Comparison of ENCODE assay signal across 8 cellular contexts in the genomic region with DNA sequence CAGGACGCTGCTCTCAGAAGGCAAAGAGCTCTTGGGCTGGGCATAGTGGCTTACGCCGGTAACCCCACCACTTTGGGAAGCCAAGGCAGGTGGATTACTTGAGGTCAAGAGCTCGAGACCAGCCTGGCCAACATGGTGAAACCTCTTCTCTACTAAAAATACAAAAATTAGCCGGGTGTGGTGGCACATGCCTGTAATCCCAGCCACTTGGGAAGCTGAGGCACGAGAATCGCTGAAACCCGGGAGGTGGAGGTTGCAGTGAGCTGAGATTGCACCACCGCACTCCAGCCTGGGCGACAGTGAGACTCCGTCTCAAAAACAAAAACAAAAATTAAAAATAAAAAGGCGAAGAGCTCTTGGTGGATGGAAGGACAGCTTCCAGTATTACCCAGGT. TPM values are rescaled to one million over a fixed set of nuclear protein-coding genes. Genes with fewer than 3 reads are reported as not detected.
DNase-seq lines count a peak whose midpoint lies in the region; ATAC-seq and TF ChIP-seq lines count a peak whose summit lies in the region.
"Not testable (repeated sequence)": the region's sequence is repeated elsewhere in the genome, so short reads cannot be mapped to it uniquely, and the experiment has no call there.

No MANE protein-coding gene starts in this region.

- H3K9me3 Mint-ChIP-seq in endodermal cell = not testable (repeated sequence)

- H3K18ac ChIP-seq in neuronal stem cell (ENCODE audit: low read length) = peak overlapping the region; percentile 94

- H4K91ac ChIP-seq in neuronal stem cell (ENCODE audit: low read depth, low read length, poor library complexity) = not testable (repeated sequence)

- peak overlapping the region; percentile 53 for H2AK5ac ChIP-seq in neuronal stem cell (ENCODE audit: low read depth, low read length)

- not testable (repeated sequence) for H3K36me3 ChIP-seq in BJ (ENCODE audit: control insufficient read depth, insufficient read depth, low read length); HUES48 (ENCODE audit: control insufficient read depth, insufficient read depth, low read length); adipocyte (ENCODE audit: control insufficient read depth, insufficient read depth, low read length, severe bottlenecking); endodermal cell (ENCODE audit: control insufficient read depth, insufficient read depth, low read length); kidney epithelial cell (ENCODE audit: control insufficient read depth, insufficient read depth, low read length); neuronal stem cell (replicated peaks in 1 of 2; ENCODE audit: control insufficient read depth in 2 of 2, insufficient read depth in 2 of 2, low read length in 2 of 2); stomach smooth muscle (ENCODE audit: control insufficient read depth in 2 of 2, insufficient read depth in 2 of 2, low read length in 2 of 2)

- 79% methylated on average over 9 to 12 of the region's 12 CpGs for WGBS in endodermal cell (ENCODE audit: insufficient coverage in 1 of 2, insufficient read length in 1 of 2), 2 experiments
- no CpG with 5 or more reads among the region's 12 CpGs for WGBS in neuronal stem cell (ENCODE audit: extremely low coverage in 2 of 2, insufficient read length in 2 of 2, insufficient replicate concordance in 1 of 2), 2 donors

- H3K4me3 Mint-ChIP-seq in T-helper 17 cell (peak overlapping the region; percentile 89), endodermal cell (peak overlapping the region; percentile 73)

- H3K4me3 ChIP-seq in BJ (ENCODE audit: low read depth, low read length) (peak overlapping the region; percentile 47), HUES48 (ENCODE audit: low read depth, low read length) (peak overlapping the region; percentile 90), adipocyte (ENCODE audit: low read length) (peak overlapping the region; percentile 85), endodermal cell (ENCODE audit: low read length) (peak overlapping the region; percentile 84), kidney epithelial cell (ENCODE audit: low read depth, low read length) (peak overlapping the region; percentile 56), neuronal stem cell (ENCODE audit: low read length in 2 of 2) (peak overlapping the region; percentile 46 to 81), stomach smooth muscle (ENCODE audit: low read length in 2 of 2) (peak overlapping the region; percentile 76 to 78)

- not testable (repeated sequence) for H3K4ac ChIP-seq in neuronal stem cell (ENCODE audit: low read length)

- peak overlapping the region; percentile 94 for H2AFZ ChIP-seq in neuronal stem cell (ENCODE audit: low read length)

- peak overlapping the region; percentile 96 for H3K4me2 ChIP-seq in neuronal stem cell (ENCODE audit: insufficient read depth, low read length, poor library complexity, severe bottlenecking)

- H2BK5ac ChIP-seq in neuronal stem cell (ENCODE audit: low read length) = not testable (repeated sequence)

- H3K9me3 ChIP-seq in HUES48 (ENCODE audit: control insufficient read depth, insufficient read depth, low read length); T-helper 17 cell (ENCODE audit: control insufficient read depth, low read length, poor library complexity, severe bottlenecking); adipocyte (ENCODE audit: control insufficient read depth, low read length); endodermal cell (ENCODE audit: control insufficient read depth, low read length); neuronal stem cell (replicated peaks in 1 of 2; ENCODE audit: control insufficient read depth in 2 of 2, insufficient read depth in 1 of 2, low read depth in 1 of 2, low read length in 2 of 2); stomach smooth muscle (ENCODE audit: control insufficient read depth in 2 of 2, low read length in 2 of 2): not testable (repeated sequence)

- ATAC-seq in T-helper 17 cell = peak; percentile 3

- H3K79me1 ChIP-seq in neuronal stem cell (ENCODE audit: low read depth, low read length) = not testable (repeated sequence)

- H2BK120ac ChIP-seq in neuronal stem cell (ENCODE audit: low read depth, low read length) = not testable (repeated sequence)

- H2BK15ac ChIP-seq in neuronal stem cell (ENCODE audit: low read length) = peak overlapping the region; percentile 21

- not testable (repeated sequence) for H3K14ac ChIP-seq in neuronal stem cell (ENCODE audit: low read length)

- not testable (repeated sequence) for H3K27me3 Mint-ChIP-seq in T-helper 17 cell
- peaks cover 62% of the 10 kb centered on the region for H3K27me3 Mint-ChIP-seq in endodermal cell (ENCODE audit: insufficient read depth)

- not testable (repeated sequence) for H3K4me1 ChIP-seq in HUES48 (ENCODE audit: control insufficient read depth, insufficient read depth, low read length); endodermal cell (ENCODE audit: control insufficient read depth, insufficient read depth, low read length)
- H3K4me1 ChIP-seq in adipocyte (ENCODE audit: control insufficient read depth, insufficient read depth, low read length) = peaks cover 19% of the 10 kb centered on the region
- H3K4me1 ChIP-seq in neuronal stem cell (ENCODE audit: control insufficient read depth in 2 of 2, insufficient read depth in 1 of 2, low read depth in 1 of 2, low read length in 2 of 2) = peaks cover 2 to 19% of the 10 kb centered on the region in 2 donors
- H3K4me1 ChIP-seq in stomach smooth muscle (ENCODE audit: control insufficient read depth, insufficient read depth, low read length) = peaks cover 24% of the 10 kb centered on the region

- not testable (repeated sequence) for H4K8ac ChIP-seq in neuronal stem cell (ENCODE audit: low read depth, low read length)

- H3K27me3 ChIP-seq in BJ (ENCODE audit: control insufficient read depth, insufficient read depth, low read length); adipocyte (replicated peaks; ENCODE audit: control insufficient read depth, insufficient read depth, low read length); stomach smooth muscle (ENCODE audit: control insufficient read depth in 1 of 2, insufficient read depth in 2 of 2, low read length in 2 of 2): not testable (repeated sequence)
- H3K27me3 ChIP-seq in HUES48 (ENCODE audit: control insufficient read depth, insufficient read depth, low read length) = peaks cover 38% of the 10 kb centered on the region
- peaks cover 42% of the 10 kb centered on the region for H3K27me3 ChIP-seq in endodermal cell (ENCODE audit: control insufficient read depth, insufficient read depth, low read length, poor library complexity, severe bottlenecking)
- H3K27me3 ChIP-seq in kidney epithelial cell (ENCODE audit: control insufficient read depth, insufficient read depth, low read length) = peaks cover 12% of the 10 kb centered on the region
- H3K27me3 ChIP-seq in neuronal stem cell (ENCODE audit: control insufficient read depth in 3 of 3, insufficient read depth in 3 of 3, low read depth in 1 of 3, low read length in 3 of 3) = peaks cover 0 to 33% (median 2%) of the 10 kb centered on the region in 3 experiments

- H3K27ac ChIP-seq in HUES48 (ENCODE audit: low read depth, low read length); endodermal cell (ENCODE audit: low read depth, low read length); neuronal stem cell (replicated peaks; ENCODE audit: low read length): not testable (repeated sequence)
- peak overlapping the region; percentile 24 for H3K27ac ChIP-seq in stomach smooth muscle (ENCODE audit: low read length)

- not testable (repeated sequence) for H3K9ac ChIP-seq in HUES48 (ENCODE audit: low read depth, low read length); endodermal cell (ENCODE audit: extremely low read depth, low read length, poor library complexity, severe bottlenecking)
- H3K9ac ChIP-seq in adipocyte (ENCODE audit: low read length) = peak overlapping the region; percentile 88
- H3K9ac ChIP-seq in neuronal stem cell (ENCODE audit: low read depth, low read length, poor library complexity) = peak overlapping the region; percentile 77
- peak overlapping the region; percentile 62 to 71 for H3K9ac ChIP-seq in stomach smooth muscle (ENCODE audit: low read length in 2 of 2)

- peak overlapping the region; percentile 60 for H3K23ac ChIP-seq in neuronal stem cell (ENCODE audit: low read depth, low read length, poor library complexity)

- H3K4me1 Mint-ChIP-seq in T-helper 17 cell = peaks cover 13% of the 10 kb centered on the region
- not testable (repeated sequence) for H3K4me1 Mint-ChIP-seq in endodermal cell

- not testable (repeated sequence) for DNase-seq in BJ (ENCODE audit: low read depth); T-helper 17 cell; adipocyte (ENCODE audit: low read depth); endodermal cell; kidney epithelial cell (ENCODE audit: low read depth); neuronal stem cell (ENCODE audit: low spot score)

- POLR2A ChIA-PET in BJ (lab: Charles Lee) = not testable (repeated sequence)

- not testable (repeated sequence) for TF ChIP-seq CTCF in BJ (IDR thresholded peaks at IDR 0.05; ENCODE audit: insufficient read depth, low read depth, low read length); endodermal cell (conservative IDR thresholded peaks at IDR 0.05); kidney epithelial cell (IDR thresholded peaks at IDR 0.05; ENCODE audit: insufficient read depth, low read length, poor library complexity, severe bottlenecking)

- H2BK12ac ChIP-seq in neuronal stem cell (ENCODE audit: low read length) = peak overlapping the region; percentile 2

- not testable (repeated sequence) for H3K36me3 Mint-ChIP-seq in T-helper 17 cell (ENCODE audit: low read depth); endodermal cell (ENCODE audit: low read depth)

- peak overlapping the region; percentile 69 for H3K27ac Mint-ChIP-seq in T-helper 17 cell
- H3K27ac Mint-ChIP-seq in endodermal cell = not testable (repeated sequence)

- CTCF ChIA-PET in BJ (lab: Yijun Ruan, JAX) = interaction anchor here (0.7 to 2.6 kb wide), 13 partner anchors 9 to 216 kb away, joined by 3 to 19 read pairs (median 4); no protein-coding TSS in a partner anchor

RNA-seq across cellular contexts. Expression of gene GRPEL1, which starts 34.6 kb away (rescaled TPM):
- 21.1 and 35.2 TPM in 2 replicates for polyA plus RNA-seq in BJ (2011; rRNA removed)
- 10.8 and 12.1 TPM in 2 replicates for polyA minus RNA-seq in BJ (2011; rRNA and poly(A)+ RNA removed)
- total RNA-seq in T-helper 17 cell (10 to 100 TPM; 45.8 to 47.1 TPM), endodermal cell (10 to 100 TPM; 18.5 to 25.5 TPM), kidney epithelial cell (31.5 and 43.9 TPM in 2 replicates)
- 16.3 TPM for polyA plus RNA-seq in endodermal cell (2013, experiment 1 of 2)
- polyA plus RNA-seq in endodermal cell (2013, experiment 2 of 2) = 14.6 TPM
- polyA plus RNA-seq in neuronal stem cell (2013, experiment 1 of 2) = 10.3 TPM
- 9.4 TPM for polyA plus RNA-seq in neuronal stem cell (2013, experiment 2 of 2)

RNA-seq across cellular contexts. Expression of gene TADA2B, which starts 59.3 kb away (rescaled TPM):
- 6.1 and 7.3 TPM in 2 replicates for polyA plus RNA-seq in BJ (2011; rRNA removed)
- 5.3 and 7.7 TPM in 2 replicates for polyA minus RNA-seq in BJ (2011; rRNA and poly(A)+ RNA removed)
- total RNA-seq in T-helper 17 cell (10 to 100 TPM; 31.8 to 40.9 TPM), endodermal cell (10 to 100 TPM; 17.3 to 17.5 TPM), kidney epithelial cell (26.9 and 27.9 TPM in 2 replicates)
- 11.6 TPM for polyA plus RNA-seq in endodermal cell (2013, experiment 1 of 2)
- 10.6 TPM for polyA plus RNA-seq in endodermal cell (2013, experiment 2 of 2)
- 9.9 TPM for polyA plus RNA-seq in neuronal stem cell (2013, experiment 1 of 2)
- polyA plus RNA-seq in neuronal stem cell (2013, experiment 2 of 2) = 9.9 TPM
